ENCODE assay signal across 1 cellular context in genomic region chr3:37903734-37904133, GRCh38.
TF ChIP-seq lines count a peak whose summit lies in the region.

No MANE protein-coding gene starts in this region.

TF ChIP-seq in SK-N-SH treated with all-trans-retinoic acid at 6 μM for 48 hours, 23 proteins besides CTCF, POLR2A, EP300 and RAD21 (continued from another document):
- TF ChIP-seq CREB5 (CRISPR knock-in tag; IDR thresholded peaks at IDR 0.05; ENCODE audit: low read depth) (no peak), TSHZ2 (CRISPR knock-in tag; IDR thresholded peaks at IDR 0.05) (no peak)
TF ChIP-seq in SK-N-SH treated with all-trans-retinoic acid at 6 μM for 48 hours: peak in this region for 0.
